11 cellular contexts compared by ENCODE assay signal in genomic region chr5:10331341-10331796, GRCh38. TPM values are rescaled to one million over a fixed set of nuclear protein-coding genes. Genes with fewer than 3 reads are reported as not detected.
A peak's percentile ranks its signal among the peaks of the same experiment; 100 is the strongest.
DNase-seq lines count a peak whose midpoint lies in the region; ATAC-seq and TF ChIP-seq lines count a peak whose summit lies in the region.
"Had no signal": no experiment of that assay in that cellular context is flagged by ENCODE, and none has a peak within 500 bp of the region (broad histone marks: within the 10 kb centered on the region; RNA-seq: fewer than 3 reads in every experiment).

No MANE protein-coding gene starts in this region.

- WGBS in prostate gland: 52% methylated on average over 7 of the region's 7 CpGs

- intact Hi-C loops in prostate gland (cut with DNase I): loop anchor here (10.0 kb wide), 1 partner anchor 47 kb away; no protein-coding TSS in a partner anchor

- TF ChIP-seq POLR2A in prostate gland (IDR thresholded peaks at IDR 0.05): no peak

- DNase-seq in EH (ENCODE audit: low read depth): peak; percentile 79
- peak; percentile 95 for DNase-seq in NCI-H510A treated with DMSO at 0.1 percent for 48 hours (lab: John Stamatoyannopoulos, UW)
- peak; percentile 77 for DNase-seq in fibroblast of peridontal ligament (ENCODE audit: extremely low read depth)
- peak; percentile 71 for DNase-seq in prostate gland (ENCODE audit: low spot score)
- no peak for DNase-seq in HCEC 1CT
- no peak for DNase-seq in activated effector memory CD4-positive, alpha-beta T cell treated with Interleukin-2 at 50 U/mL for 16 hours
- DNase-seq in omental fat pad (ENCODE audit: low spot score): no peak
- DNase-seq: cerebellar nuclear complex, mesendoderm had no signal

- H3K9me3 ChIP-seq in prostate gland: no peaks in the 10 kb centered on the region

- no peaks in the 10 kb centered on the region for H3K36me3 ChIP-seq in prostate gland

- H3K4me3 ChIP-seq in prostate gland: no peak overlapping the region

- ATAC-seq in omental fat pad (ENCODE audit: low FRiP score) (no peak), GM19035 (IDR thresholded peaks at IDR 0.05; ENCODE audit: unreplicated experiment) (no peak)
- ATAC-seq: WTC11 had no signal

- peak overlapping the region; percentile 32 to 35 for H3K27ac ChIP-seq in prostate gland

- H3K4me1 ChIP-seq in prostate gland (replicated peaks): peaks cover 8% of the 10 kb centered on the region

- H3K27me3 ChIP-seq in prostate gland (replicated peaks; ENCODE audit: insufficient read depth): no peaks in the 10 kb centered on the region

- no peak for TF ChIP-seq CTCF in prostate gland (IDR thresholded peaks at IDR 0.05)
- no peak for TF ChIP-seq CTCF in omental fat pad (IDR thresholded peaks at IDR 0.05)

RNA-seq across cellular contexts. Expression of gene MARCHF6, which starts 22.1 kb away (rescaled TPM):
- total RNA-seq in prostate gland (10 to 100 TPM; 65.3 to 86.5 TPM), omental fat pad (100 to 1,000 TPM in 3 of 4 donors, 10 to 100 TPM in 1; 99.0 to 153 (median 120) TPM)

RNA-seq across cellular contexts. Expression of gene CMBL, which starts 23.7 kb away (rescaled TPM):
- 10 to 100 TPM; 11.2 to 20.3 TPM for total RNA-seq in prostate gland
- 10 to 100 TPM in 1 of 4 donors, 1 to 10 TPM in 3; 7.1 to 16.7 (median 8.7) TPM for total RNA-seq in omental fat pad

Comparison
In these comparisons a context has a peak if more than half of its experiments do, and no peak if none do; other contexts are left out.
1. DNase-seq: peak in EH (single experiment), NCI-H510A treated with DMSO at 0.1 percent for 48 hours (single experiment), fibroblast of peridontal ligament (single experiment) and prostate gland (single experiment); none in HCEC 1CT (single experiment), activated effector memory CD4-positive, alpha-beta T cell treated with Interleukin-2 at 50 U/mL for 16 hours (single experiment) and omental fat pad (single experiment).